Comparison of ENCODE assay signal across 17 cellular contexts in genomic region chr16:29117631-29118030, GRCh38.
DNase-seq lines count a peak whose midpoint lies in the region; ATAC-seq and TF ChIP-seq lines count a peak whose summit lies in the region.
"Had no signal": no experiment of that assay in that cellular context is flagged by ENCODE, and none has a peak within 500 bp of the region (broad histone marks: within the 10 kb centered on the region; RNA-seq: fewer than 3 reads in every experiment).

No MANE protein-coding gene starts in this region.

- no peak overlapping the region for H3K4me3 ChIP-seq in left ventricle myocardium inferior
- H3K4me3 ChIP-seq in right cardiac atrium (ENCODE audit: low read length) = no peak overlapping the region
- no peak overlapping the region for H3K4me3 ChIP-seq in IMR-90 (ENCODE audit: insufficient read depth, low read depth, low read length)
- H3K4me3 ChIP-seq: GM12878 had no signal

- no peaks in the 10 kb centered on the region for H3K9me3 Mint-ChIP-seq in osteocyte (ENCODE audit: unreplicated experiment)

- POLR2A ChIA-PET in IMR-90 (lab: Charles Lee; ENCODE audit: unreplicated experiment) = no interaction called here

- H3K9me3 ChIP-seq in left ventricle myocardium inferior (replicated peaks) (no peaks in the 10 kb centered on the region), right cardiac atrium (ENCODE audit: control insufficient read depth, low read length) (no peaks in the 10 kb centered on the region), IMR-90 (ENCODE audit: control insufficient read depth, insufficient read depth, low read length) (no peaks in the 10 kb centered on the region)

- H3K79me1 ChIP-seq in IMR-90 (ENCODE audit: low read depth in 1 of 2, low read length in 2 of 2) = 0 out of 4 replicates have a peak, but pooled peaks cover 0 to 17% of the 10 kb centered on the region in 2 experiments

- H3K27me3 ChIP-seq in left ventricle myocardium inferior (ENCODE audit: low read depth) (no peaks in the 10 kb centered on the region), right cardiac atrium (ENCODE audit: control insufficient read depth, insufficient read depth) (no peaks in the 10 kb centered on the region), IMR-90 (ENCODE audit: control insufficient read depth, insufficient read depth, low read length) (no peaks in the 10 kb centered on the region)

- CTCF ChIA-PET in IMR-90 (lab: Yijun Ruan, JAX) = no interaction called here

- no peak overlapping the region for H2AFZ ChIP-seq in IMR-90 (replicated peaks; ENCODE audit: low read length, poor library complexity)

- no peak overlapping the region for H3K4me2 ChIP-seq in IMR-90 (ENCODE audit: low read depth, low read length)

- ATAC-seq in right cardiac atrium (no peak), IMR-90 (ENCODE audit: low read depth) (no peak), left lobe of liver (peak; percentile 3)
- ATAC-seq: GM12878 had no signal

- no peak overlapping the region for H3K9ac ChIP-seq in IMR-90 (ENCODE audit: low read depth, low read length)

- H3K27me3 Mint-ChIP-seq in osteocyte (ENCODE audit: unreplicated experiment) = no peaks in the 10 kb centered on the region

- H3K4me1 ChIP-seq in left ventricle myocardium inferior = peaks cover 25% of the 10 kb centered on the region
- H3K4me1 ChIP-seq in right cardiac atrium (ENCODE audit: control insufficient read depth, insufficient read depth, low read length) = peaks cover 5% of the 10 kb centered on the region
- H3K4me1 ChIP-seq in IMR-90 (ENCODE audit: control insufficient read depth, insufficient read depth, low read length) = peaks cover 12% of the 10 kb centered on the region; the same call in 1 of the 2 replicates

- H3K56ac ChIP-seq in IMR-90 (ENCODE audit: extremely low read depth, insufficient read depth, low read length) = no peak overlapping the region

- no peak overlapping the region for H3K14ac ChIP-seq in IMR-90 (replicated peaks; ENCODE audit: low read depth, low read length)

- H2BK5ac ChIP-seq in IMR-90 (ENCODE audit: low read depth, low read length, poor library complexity, severe bottlenecking) = no peak overlapping the region

- H3K36me3 Mint-ChIP-seq in osteocyte (ENCODE audit: unreplicated experiment) = no peaks in the 10 kb centered on the region

- peak overlapping the region; percentile 34 for H3K27ac Mint-ChIP-seq in osteocyte (ENCODE audit: unreplicated experiment)

- intact Hi-C loops in left ventricle myocardium inferior (cut with micrococcal nuclease) (no loop called here), right cardiac atrium (cut with DNase I) (loop anchor here in 1 of 4 donors (10.0 kb wide), 1 partner anchor 137 kb away; no protein-coding TSS in a partner anchor), IMR-90 (cut with micrococcal nuclease) (loop anchor here (5.0 kb wide), 1 partner anchor 140 kb away; no protein-coding TSS in a partner anchor)

- H4K5ac ChIP-seq in IMR-90 (ENCODE audit: low read depth, low read length) = peak overlapping the region; percentile 44; the same call in 1 of the 2 replicates

- peaks cover 15% of the 10 kb centered on the region for H3K4me1 Mint-ChIP-seq in osteocyte (ENCODE audit: unreplicated experiment)

- TF ChIP-seq CTCF in left ventricle myocardium inferior (IDR thresholded peaks at IDR 0.05; ENCODE audit: borderline replicate concordance) (no peak), IMR-90 (conservative IDR thresholded peaks at IDR 0.05; ENCODE audit: low read depth, low read length) (no peak), osteocyte (IDR thresholded peaks at IDR 0.05) (no peak)

- dilution Hi-C loops in IMR-90 (cut with HindIII; ENCODE audit: low sequenced_read_pairs, unreplicated experiment) = no loop called here

- H3K36me3 ChIP-seq in left ventricle myocardium inferior = no peaks in the 10 kb centered on the region
- peaks cover 7% of the 10 kb centered on the region; the same call in 1 of the 2 replicates for H3K36me3 ChIP-seq in IMR-90 (ENCODE audit: control insufficient read depth, insufficient read depth, low read length)

- BruUV-seq in IMR-90 (replicated peaks; lab: Mats Ljungman, UMichigan) = no TSS peak

- H3K4me3 Mint-ChIP-seq in osteocyte (ENCODE audit: unreplicated experiment) = no peak overlapping the region

- H3K9me1 ChIP-seq in IMR-90 (ENCODE audit: insufficient read depth, low read length) = peaks cover 5% of the 10 kb centered on the region

- H2BK15ac ChIP-seq in IMR-90 (ENCODE audit: low read depth, low read length) = no peak overlapping the region

- DNase-seq in left ventricle myocardium inferior = no peak
- DNase-seq in right cardiac atrium = no peak
- DNase-seq in IMR-90 = no peak
- DNase-seq in left lobe of liver (ENCODE audit: low spot score) = no peak
- peak; percentile 78 for DNase-seq in osteocyte (ENCODE audit: extremely low spot score, unreplicated experiment)
- DNase-seq in NCI-H510A (lab: John Stamatoyannopoulos, UW) = no peak
- DNase-seq in superior temporal gyrus (ENCODE audit: extremely low spot score) = no peak
- no peak for DNase-seq in Ammon's horn (ENCODE audit: low spot score)
- DNase-seq: Calu3, HCEC 1CT, KG1, NCI-H1105 treated with DMSO at 0.1 percent for 48 hours, NCI-H1930, NCI-H2171 treated with DMSO at 0.1 percent for 48 hours, NCI-H82, SHP77 treated with DMSO at 0.1 percent for 48 hours had no signal

- no peak for TF ChIP-seq RAD21 in IMR-90 (IDR thresholded peaks at IDR 0.05; ENCODE audit: low read length)

- H2BK20ac ChIP-seq in IMR-90 (ENCODE audit: low read depth, low read length) = no peak overlapping the region

- in situ Hi-C loops in IMR-90 (cut with MboI; ENCODE audit: low sequenced_read_pairs) = no loop called here

- no peak for TF ChIP-seq POLR2A in IMR-90 (IDR thresholded peaks at IDR 0.05; ENCODE audit: low read depth, low read length)

- no peak overlapping the region for H3K23ac ChIP-seq in IMR-90 (ENCODE audit: low read depth, low read length)

- whole genome bisulfite sequencing in right cardiac atrium = 84% methylated on average over 7 of the region's 7 CpGs
- WGBS in IMR-90 (ENCODE audit: extremely low coverage in 2 of 2, insufficient read length in 1 of 2), 2 experiments = no CpG with 5 or more reads among the region's 7 CpGs

- no peak overlapping the region for H2AK9ac ChIP-seq in IMR-90 (replicated peaks; ENCODE audit: low read depth, low read length, poor library complexity)

- H3K18ac ChIP-seq in IMR-90 (ENCODE audit: low read depth, low read length) = no peak overlapping the region

- no peak overlapping the region; a peak in 1 of 4 replicates for H4K8ac ChIP-seq in IMR-90 (ENCODE audit: low read depth in 2 of 2, low read length in 2 of 2)

- H4K20me1 ChIP-seq in IMR-90 (ENCODE audit: insufficient read depth, low read length) = no peaks in the 10 kb centered on the region

- H3K27ac ChIP-seq in left ventricle myocardium inferior (replicated peaks) (peak overlapping the region; percentile 62), right cardiac atrium (ENCODE audit: low read length) (no peak overlapping the region), IMR-90 (ENCODE audit: insufficient read depth, low read length) (no peak overlapping the region)

- H3K4ac ChIP-seq in IMR-90 (ENCODE audit: low read depth, low read length) = no peak overlapping the region

- no peak overlapping the region; the same call in 1 of the 2 replicates for H4K91ac ChIP-seq in IMR-90 (ENCODE audit: insufficient read depth, low read depth, low read length)

- no peak overlapping the region for H2AK5ac ChIP-seq in IMR-90 (ENCODE audit: low read depth, low read length)

- no peak overlapping the region for H2BK120ac ChIP-seq in IMR-90 (ENCODE audit: low read depth, low read length)

TF ChIP-seq in IMR-90, 13 proteins besides CTCF, POLR2A, EP300 and RAD21:
- TF ChIP-seq NFE2L2 (IDR thresholded peaks at IDR 0.05; ENCODE audit: low read depth, low read length) (no peak), CEBPB (IDR thresholded peaks at IDR 0.05; ENCODE audit: low read depth, low read length) (peak; percentile 52)
TF ChIP-seq in IMR-90: peak in this region for 1.
